ENCODE assay signal across 22 cellular contexts in the genomic region with DNA sequence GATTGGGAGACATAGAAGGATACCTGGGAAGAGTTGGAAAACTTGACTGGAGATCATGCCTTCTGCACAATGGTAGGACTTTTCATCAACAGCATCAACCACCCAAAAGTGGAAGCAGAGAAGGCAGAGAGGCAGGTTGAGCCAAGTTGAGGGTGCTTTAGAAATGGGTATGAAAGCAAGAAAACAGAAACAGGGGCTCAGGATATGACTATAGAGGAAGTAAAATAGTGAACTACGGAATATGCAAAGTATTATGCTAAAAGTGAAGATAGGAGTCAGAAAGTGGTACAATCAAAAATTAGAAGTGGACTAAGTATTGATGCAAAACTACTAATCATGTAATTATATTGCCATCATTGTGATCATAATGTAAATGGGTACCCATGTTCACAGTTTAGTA. TPM values are rescaled to one million over a fixed set of nuclear protein-coding genes. Genes with fewer than 3 reads are reported as not detected.
DNase-seq lines count a peak whose midpoint lies in the region; ATAC-seq, FAIRE-seq and TF ChIP-seq lines count a peak whose summit lies in the region.
"Had no signal": no experiment of that assay in that cellular context is flagged by ENCODE, and none has a peak within 500 bp of the region (broad histone marks: within the 10 kb centered on the region; RNA-seq: fewer than 3 reads in every experiment).

No MANE protein-coding gene starts in this region.

- no peak overlapping the region for H3K4me3 ChIP-seq in suprapubic skin
- H3K4me3 ChIP-seq: BLaER1, K562, SJSA1 had no signal

- DNase-seq in GM12892 (ENCODE audit: insufficient read length) (no peak), germinal center (ENCODE audit: low spot score) (peak; percentile 44), NOMO-1 (lab: John Stamatoyannopoulos, UW; ENCODE audit: unreplicated experiment in 2 of 2) (no peak), dedifferentiated amniotic fluid mesenchymal stem cell (ENCODE audit: extremely low spot score) (no peak), suprapubic skin (ENCODE audit: low spot score in 2 of 2) (no peak)
- DNase-seq in stimulated activated naive CD4-positive, alpha-beta T cell (lab: John Stamatoyannopoulos, UW): no peak
- DNase-seq: CD4-positive, CD25-positive, alpha-beta regulatory T cell; NCI-H1105 treated with DMSO at 0.1 percent for 48 hours; NCI-H2029; NCI-H446; NCI-H524 treated with DMSO at 0.1 percent for 48 hours; NCI-H82; NK-92 treated with Interleukin-12 subunit alpha and Interleukin-12 subunit beta, amount 100 ng/mL, for 24 hours; Right ventricle myocardium superior; RPMI8226 had no signal

- no peaks in the 10 kb centered on the region for H3K4me1 ChIP-seq in suprapubic skin
- H3K4me1 ChIP-seq: BLaER1, SJSA1 had no signal

- TF ChIP-seq CTCF in suprapubic skin (IDR thresholded peaks at IDR 0.05): no peak

- H3K9me3 ChIP-seq in suprapubic skin: no peaks in the 10 kb centered on the region
- H3K9me3 ChIP-seq: BLaER1, SJSA1 had no signal

- 85% methylated on average over 1 of the region's 1 CpG for WGBS in suprapubic skin

- no peak for TF ChIP-seq EP300 in suprapubic skin (IDR thresholded peaks at IDR 0.05)

- ATAC-seq in HG02852 (IDR thresholded peaks at IDR 0.05; ENCODE audit: unreplicated experiment): peak; percentile 44
- peak; percentile 74 for ATAC-seq in HG03520 (IDR thresholded peaks at IDR 0.05; ENCODE audit: unreplicated experiment)
- ATAC-seq: K562 had no signal

- TF ChIP-seq POLR2A in GM12892 (IDR thresholded peaks at IDR 0.05; ENCODE audit: low read depth, low read length) (no peak), suprapubic skin (IDR thresholded peaks at IDR 0.05) (no peak)

- no peaks in the 10 kb centered on the region for H3K36me3 ChIP-seq in suprapubic skin
- H3K36me3 ChIP-seq: BLaER1, SJSA1 had no signal

- peak; percentile 82 for FAIRE-seq in GM12892 (lab: Jason Lieb, UNC)
- FAIRE-seq: H54, HTR-8/SVneo, K562 had no signal

- H3K27ac ChIP-seq in suprapubic skin: no peak overlapping the region
- H3K27ac ChIP-seq: BLaER1, SJSA1 had no signal

- H3K27me3 ChIP-seq in suprapubic skin: no peaks in the 10 kb centered on the region
- H3K27me3 ChIP-seq: BLaER1, SJSA1 had no signal

RNA-seq across cellular contexts. Expression of a gene that starts 16.1 kb away (rescaled TPM):
- polyA plus RNA-seq in GM12892 (2012; ENCODE audit: missing spikeins): 9.7 TPM
- 1 to 10 TPM; 3.5 to 7.1 (median 5.3) TPM for total RNA-seq in suprapubic skin
- total RNA-seq: CD4-positive, CD25-positive, alpha-beta regulatory T cell had no signal
